In the genomic region with DNA sequence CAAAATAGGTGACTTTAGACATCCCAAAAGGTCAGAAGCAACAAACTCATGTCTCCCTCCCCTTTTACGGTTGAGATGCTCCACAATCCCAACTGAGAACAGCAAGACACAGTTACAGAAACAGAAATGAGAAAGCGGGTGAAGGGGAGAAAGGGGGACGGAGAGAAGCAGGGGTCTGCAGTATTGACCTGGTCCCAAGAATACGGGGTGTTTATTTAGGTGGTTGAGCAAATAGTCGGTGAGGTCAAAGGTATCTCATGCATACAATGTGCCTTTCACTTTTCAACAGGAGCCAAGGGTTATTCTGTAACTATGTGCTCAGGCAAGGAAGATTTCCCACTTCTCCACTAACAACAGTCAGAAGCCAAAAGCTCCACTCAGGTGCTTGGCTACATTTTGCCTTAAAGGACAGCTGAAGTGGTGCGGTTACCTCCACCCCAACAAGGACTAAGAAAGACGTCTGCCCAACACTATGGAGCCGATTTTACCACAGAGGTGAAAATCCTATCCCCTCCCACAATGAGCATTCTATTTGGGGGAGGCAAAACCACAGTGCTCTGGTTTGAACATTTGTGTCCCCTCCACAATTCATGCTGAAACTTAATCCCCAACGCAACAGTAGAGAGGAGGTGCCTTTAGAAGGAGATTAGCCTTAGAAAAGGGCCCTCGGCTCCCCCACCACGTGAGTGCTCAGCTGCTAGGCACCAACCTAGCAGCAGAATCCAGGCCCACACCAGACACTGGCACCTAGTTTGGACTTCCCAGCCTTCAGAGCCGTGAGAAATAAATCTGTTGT, we compare ENCODE assay signal across 1 cellular context.
A peak's percentile ranks its signal among the peaks of the same experiment; 100 is the strongest.
TF ChIP-seq lines count a peak whose summit lies in the region.

No MANE protein-coding gene starts in this region.

TF ChIP-seq in HepG2, 621 proteins besides CTCF, POLR2A, EP300 and RAD21 (continued from another document and continues in another):
- TF ChIP-seq ATF7-NPFF (CRISPR knock-in tag; IDR thresholded peaks at IDR 0.05; ENCODE audit: low read depth): no peak
- TF ChIP-seq CSRNP1 (CRISPR knock-in tag; IDR thresholded peaks at IDR 0.05): 0 out of 2 replicates have a peak, but pooled peaks have one; percentile 10
- TF ChIP-seq AGO1 (IDR thresholded peaks at IDR 0.05; ENCODE audit: low read depth, low read length, poor library complexity, severe bottlenecking): no peak
- no peak for TF ChIP-seq YY1 (IDR thresholded peaks at IDR 0.05; ENCODE audit: insufficient read depth, insufficient replicate concordance, low read depth, low read length)
- peak; percentile 93 for TF ChIP-seq HNF4A (CRISPR knock-in tag; IDR thresholded peaks at IDR 0.05)
- no peak for TF ChIP-seq MZF1 (CRISPR knock-in tag; IDR thresholded peaks at IDR 0.05; ENCODE audit: borderline replicate concordance)
- no peak; the same call in 1 of the 2 replicates for TF ChIP-seq ZNF501 (CRISPR knock-in tag; IDR thresholded peaks at IDR 0.05)
- TF ChIP-seq HOXA3 (CRISPR knock-in tag; IDR thresholded peaks at IDR 0.05): peak; percentile 67
- TF ChIP-seq, protein P1, sequence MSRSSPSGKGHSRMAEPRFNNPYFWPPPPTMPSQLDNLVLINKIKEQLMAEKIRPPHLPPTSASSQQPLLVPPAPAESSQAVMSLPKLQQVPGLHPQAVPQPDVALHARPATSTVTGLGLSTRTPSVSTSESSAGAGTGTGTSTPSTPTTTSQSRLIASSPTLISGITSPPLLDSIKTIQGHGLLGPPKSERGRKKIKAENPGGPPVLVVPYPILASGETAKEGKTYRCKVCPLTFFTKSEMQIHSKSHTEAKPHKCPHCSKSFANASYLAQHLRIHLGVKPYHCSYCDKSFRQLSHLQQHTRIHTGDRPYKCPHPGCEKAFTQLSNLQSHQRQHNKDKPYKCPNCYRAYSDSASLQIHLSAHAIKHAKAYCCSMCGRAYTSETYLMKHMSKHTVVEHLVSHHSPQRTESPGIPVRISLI (CRISPR knock-in tag; IDR thresholded peaks at IDR 0.05; ENCODE audit: borderline replicate concordance): no peak
- TF ChIP-seq ZNF776 (CRISPR knock-in tag; IDR thresholded peaks at IDR 0.05): no peak
- TF ChIP-seq SP4 (CRISPR knock-in tag; IDR thresholded peaks at IDR 0.05): peak; percentile 13; the same call in 1 of the 2 replicates
- TF ChIP-seq ZNF577 (CRISPR knock-in tag; IDR thresholded peaks at IDR 0.05; ENCODE audit: borderline replicate concordance, low read depth): no peak
- TF ChIP-seq ZNF136 (CRISPR knock-in tag; IDR thresholded peaks at IDR 0.05; ENCODE audit: low read depth): no peak; the same call in 1 of the 2 replicates
- no peak for TF ChIP-seq CBFB (CRISPR knock-in tag; IDR thresholded peaks at IDR 0.05)
- TF ChIP-seq TOPORS (CRISPR knock-in tag; IDR thresholded peaks at IDR 0.05): no peak
- TF ChIP-seq JUND (CRISPR knock-in tag; IDR thresholded peaks at IDR 0.05): no peak
- 0 out of 2 replicates have a peak, but pooled peaks have one; percentile 31 for TF ChIP-seq ZNF263 (CRISPR knock-in tag; IDR thresholded peaks at IDR 0.05)
- no peak for TF ChIP-seq ZNF207 (IDR thresholded peaks at IDR 0.05; ENCODE audit: borderline replicate concordance)
- TF ChIP-seq ZNF607 (CRISPR knock-in tag; IDR thresholded peaks at IDR 0.05; ENCODE audit: borderline replicate concordance): no peak
- no peak for TF ChIP-seq CENPT (CRISPR knock-in tag; IDR thresholded peaks at IDR 0.05; ENCODE audit: low read depth)
- peak; percentile 32; the same call in 1 of the 2 replicates for TF ChIP-seq ZNF83 (CRISPR knock-in tag; IDR thresholded peaks at IDR 0.05; ENCODE audit: borderline replicate concordance)
- no peak for TF ChIP-seq ZBTB1 (CRISPR knock-in tag; IDR thresholded peaks at IDR 0.05; ENCODE audit: borderline replicate concordance)
- TF ChIP-seq ZNF20 (CRISPR knock-in tag; IDR thresholded peaks at IDR 0.05): no peak
- TF ChIP-seq PCBP1 (IDR thresholded peaks at IDR 0.05; ENCODE audit: borderline replicate concordance, low read depth, low read length): no peak
- no peak for TF ChIP-seq ZNF781 (CRISPR knock-in tag; IDR thresholded peaks at IDR 0.05; ENCODE audit: borderline replicate concordance, not compliant biosample characterization)
- no peak for TF ChIP-seq HINFP (CRISPR knock-in tag; IDR thresholded peaks at IDR 0.05; ENCODE audit: low read depth)
- TF ChIP-seq TRIM22 (IDR thresholded peaks at IDR 0.05): no peak
- TF ChIP-seq, protein P2, sequence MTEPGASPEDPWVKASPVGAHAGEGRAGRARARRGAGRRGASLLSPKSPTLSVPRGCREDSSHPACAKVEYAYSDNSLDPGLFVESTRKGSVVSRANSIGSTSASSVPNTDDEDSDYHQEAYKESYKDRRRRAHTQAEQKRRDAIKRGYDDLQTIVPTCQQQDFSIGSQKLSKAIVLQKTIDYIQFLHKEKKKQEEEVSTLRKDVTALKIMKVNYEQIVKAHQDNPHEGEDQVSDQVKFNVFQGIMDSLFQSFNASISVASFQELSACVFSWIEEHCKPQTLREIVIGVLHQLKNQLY (CRISPR knock-in tag; IDR thresholded peaks at IDR 0.05): peak; percentile 85
- peak; percentile 79; the same call in 1 of the 2 replicates for TF ChIP-seq SALL2 (CRISPR knock-in tag; IDR thresholded peaks at IDR 0.05)
- no peak for TF ChIP-seq ZBTB3 (CRISPR knock-in tag; IDR thresholded peaks at IDR 0.05; ENCODE audit: borderline replicate concordance, low read depth)
- peak; percentile 27 to 86; a peak in 3 of 4 replicates for TF ChIP-seq NR2F1 (CRISPR knock-in tag; IDR thresholded peaks at IDR 0.05)
- TF ChIP-seq, protein P3, sequence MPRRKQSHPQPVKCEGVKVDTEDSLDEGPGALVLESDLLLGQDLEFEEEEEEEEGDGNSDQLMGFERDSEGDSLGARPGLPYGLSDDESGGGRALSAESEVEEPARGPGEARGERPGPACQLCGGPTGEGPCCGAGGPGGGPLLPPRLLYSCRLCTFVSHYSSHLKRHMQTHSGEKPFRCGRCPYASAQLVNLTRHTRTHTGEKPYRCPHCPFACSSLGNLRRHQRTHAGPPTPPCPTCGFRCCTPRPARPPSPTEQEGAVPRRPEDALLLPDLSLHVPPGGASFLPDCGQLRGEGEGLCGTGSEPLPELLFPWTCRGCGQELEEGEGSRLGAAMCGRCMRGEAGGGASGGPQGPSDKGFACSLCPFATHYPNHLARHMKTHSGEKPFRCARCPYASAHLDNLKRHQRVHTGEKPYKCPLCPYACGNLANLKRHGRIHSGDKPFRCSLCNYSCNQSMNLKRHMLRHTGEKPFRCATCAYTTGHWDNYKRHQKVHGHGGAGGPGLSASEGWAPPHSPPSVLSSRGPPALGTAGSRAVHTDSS (CRISPR knock-in tag; conservative IDR thresholded peaks at IDR 0.05): no peak
- TF ChIP-seq CENPX (CRISPR knock-in tag; IDR thresholded peaks at IDR 0.05): no peak
- peak; percentile 70 for TF ChIP-seq ISL2 (CRISPR knock-in tag; IDR thresholded peaks at IDR 0.05)
- peak; percentile 43; the same call in 1 of the 2 replicates for TF ChIP-seq ZNF124 (CRISPR knock-in tag; IDR thresholded peaks at IDR 0.05)
- no peak for TF ChIP-seq SOX6 (IDR thresholded peaks at IDR 0.05)
- TF ChIP-seq SOX6 (CRISPR knock-in tag; IDR thresholded peaks at IDR 0.05): peak; percentile 89
- peak; percentile 87 for TF ChIP-seq HDAC2 (CRISPR knock-in tag; IDR thresholded peaks at IDR 0.05)
- TF ChIP-seq ARID2 (CRISPR knock-in tag; IDR thresholded peaks at IDR 0.05; ENCODE audit: borderline replicate concordance): no peak
- no peak for TF ChIP-seq ZFP36 (IDR thresholded peaks at IDR 0.05; ENCODE audit: borderline replicate concordance, low read depth, low read length, partially characterized antibody)
- no peak for TF ChIP-seq SCMH1 (CRISPR knock-in tag; IDR thresholded peaks at IDR 0.05; ENCODE audit: borderline replicate concordance)
- TF ChIP-seq ZNF260 (CRISPR knock-in tag; IDR thresholded peaks at IDR 0.05; ENCODE audit: borderline replicate concordance, low read depth): no peak
- TF ChIP-seq PLRG1 (conservative IDR thresholded peaks at IDR 0.05): no peak
- peak; percentile 18; the same call in 1 of the 2 replicates for TF ChIP-seq HBP1 (CRISPR knock-in tag; IDR thresholded peaks at IDR 0.05; ENCODE audit: low read depth)
- no peak for TF ChIP-seq KIAA2018 (CRISPR knock-in tag; IDR thresholded peaks at IDR 0.05; ENCODE audit: borderline replicate concordance)
